1 cellular context compared by ENCODE assay signal in genomic region chr14:37167151-37168047, GRCh38.
TF ChIP-seq lines count a peak whose summit lies in the region.

No MANE protein-coding gene starts in this region.

TF ChIP-seq in K562, 482 proteins besides CTCF, POLR2A, EP300 and RAD21 (continued from another document and continues in another):
- TF ChIP-seq ELK3 (CRISPR knock-in tag; IDR thresholded peaks at IDR 0.05) (peak; percentile 88; the same call in 1 of the 2 replicates), SMARCA4 (IDR thresholded peaks at IDR 0.05) (peak; percentile 76), SRF (CRISPR knock-in tag; IDR thresholded peaks at IDR 0.05) (peak in 1 of 2 experiments; percentile 80; a peak in 1 of 4 replicates), HCFC1 (IDR thresholded peaks at IDR 0.05; ENCODE audit: low read depth, low read length) (no peak), MYC (IDR thresholded peaks at IDR 0.05; ENCODE audit: low read depth, low read length) (no peak), MYC (CRISPR knock-in tag; IDR thresholded peaks at IDR 0.05; ENCODE audit: borderline replicate concordance, low read depth) (peak; percentile 90), ZHX1 (conservative IDR thresholded peaks at IDR 0.05; ENCODE audit: low read length) (no peak), GTF2F1 (IDR thresholded peaks at IDR 0.05; ENCODE audit: low read depth, low read length) (no peak), PML (IDR thresholded peaks at IDR 0.05; ENCODE audit: low read length) (no peak), MCM7 (IDR thresholded peaks at IDR 0.05) (no peak), SMAD4 (CRISPR knock-in tag; conservative IDR thresholded peaks at IDR 0.05) (peak; percentile 98), HSF4 (CRISPR knock-in tag; IDR thresholded peaks at IDR 0.05; ENCODE audit: borderline replicate concordance) (peak; percentile 86; the same call in 1 of the 2 replicates), ESRRA (IDR thresholded peaks at IDR 0.05; ENCODE audit: borderline replicate concordance, low read depth) (no peak), YY1 (IDR thresholded peaks at IDR 0.05; ENCODE audit: borderline replicate concordance in 1 of 3, control insufficient read depth in 1 of 3, extremely low read depth in 1 of 3, insufficient read depth in 3 of 3, insufficient read length in 1 of 3, insufficient replicate concordance in 2 of 3, low read depth in 1 of 3, low read length in 2 of 3) (no peak), PRDM10 (IDR thresholded peaks at IDR 0.05; ENCODE audit: partially characterized antibody) (no peak), ILK (tag; IDR thresholded peaks at IDR 0.05; ENCODE audit: borderline replicate concordance, low read depth) (peak; percentile 90), TCF15 (CRISPR knock-in tag; IDR thresholded peaks at IDR 0.05) (peak; percentile 96), SRSF1 (IDR thresholded peaks at IDR 0.05; ENCODE audit: low read depth, low read length) (no peak), ZNF584 (CRISPR knock-in tag; IDR thresholded peaks at IDR 0.05; ENCODE audit: low read depth) (peak; percentile 99), ZNF197 (CRISPR knock-in tag; IDR thresholded peaks at IDR 0.05; ENCODE audit: low read depth) (peak; percentile 97), ZNF280A (IDR thresholded peaks at IDR 0.05; ENCODE audit: low read depth, partially characterized antibody) (no peak), MCM3 (IDR thresholded peaks at IDR 0.05) (no peak), RUNX1 (IDR thresholded peaks at IDR 0.05; ENCODE audit: low read depth) (no peak), FOXA3 (CRISPR knock-in tag; conservative IDR thresholded peaks at IDR 0.05 in 1 of 2, IDR thresholded peaks at IDR 0.05 in 1 of 2) (peak in 1 of 2 experiments; percentile 64; a peak in 2 of 4 replicates), CUX1 (CRISPR knock-in tag; IDR thresholded peaks at IDR 0.05) (peak; percentile 95), VEZF1 (CRISPR knock-in tag; IDR thresholded peaks at IDR 0.05) (peak; percentile 76), RREB1 (CRISPR knock-in tag; IDR thresholded peaks at IDR 0.05) (peak; percentile 97), CEBPB (tag; IDR thresholded peaks at IDR 0.05) (peak; percentile 87), MECOM (CRISPR knock-in tag; IDR thresholded peaks at IDR 0.05) (peak; percentile 95), RHOXF2B (CRISPR knock-in tag; conservative IDR thresholded peaks at IDR 0.05) (0 out of 2 replicates have a peak, but pooled peaks have one; percentile 65), THRAP3 (IDR thresholded peaks at IDR 0.05; ENCODE audit: borderline replicate concordance) (no peak), POLR2G (IDR thresholded peaks at IDR 0.05; ENCODE audit: low read depth, low read length) (no peak), IRF1 (CRISPR knock-in tag; IDR thresholded peaks at IDR 0.05; ENCODE audit: borderline replicate concordance) (no peak)
